In the genomic region with DNA sequence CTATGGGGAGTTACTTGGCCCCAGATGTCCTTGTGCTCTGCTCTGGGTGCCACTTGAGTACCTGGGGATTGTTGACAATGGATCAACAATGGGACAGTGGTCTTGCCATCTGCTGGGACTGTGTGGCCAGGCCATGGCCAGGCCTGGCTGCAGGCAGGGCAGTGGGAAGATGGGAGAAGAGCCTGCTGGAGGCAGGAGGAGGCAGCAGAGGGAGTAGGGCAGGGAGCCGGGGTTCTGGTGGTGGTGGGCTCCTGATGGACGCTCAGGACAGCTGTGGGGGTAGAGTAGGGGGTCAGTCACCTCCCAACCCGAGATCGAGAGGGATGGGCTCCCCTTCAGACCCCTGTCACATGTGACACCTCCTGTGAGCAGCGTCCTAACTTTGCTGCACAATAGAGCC, we compare ENCODE assay signal across 15 cellular contexts.
"Had no signal": no experiment of that assay in that cellular context is flagged by ENCODE, and none has a peak within 500 bp of the region (broad histone marks: within the 10 kb centered on the region; RNA-seq: fewer than 3 reads in every experiment).

No MANE protein-coding gene starts in this region.

- H3K4me3 Mint-ChIP-seq: activated CD8-positive, alpha-beta T cell treated with anti-CD3 and anti-CD28 coated beads, Interleukin-2, amount 10 ng/mL, durations not matched to agents 7 days and 5 days; activated T-helper 1 cell treated with anti-CD3 and anti-CD28 coated beads, Interleukin-12 subunit alpha, Interleukin-12 subunit beta, Interleukin-2, Interleukin-4 antibody, amounts not matched to agents 30 ng/mL and 10 ng/mL and 1 ng/mL, durations not matched to agents 14 hours and 24 hours and 36 hours; effector memory CD8-positive, alpha-beta T cell; naive thymus-derived CD4-positive, alpha-beta T cell; stimulated activated naive CD8-positive, alpha-beta T cell treated with anti-CD3 and anti-CD28 coated beads, Interleukin-15, Interleukin-2, amounts not matched to agents 100 ng/mL and 50 ng/mL, for 24 hours; T-cell had no signal

- H3K27ac Mint-ChIP-seq: activated CD8-positive, alpha-beta T cell treated with anti-CD3 and anti-CD28 coated beads, Interleukin-2, amount 10 ng/mL, durations not matched to agents 7 days and 5 days; activated T-helper 1 cell treated with anti-CD3 and anti-CD28 coated beads, Interleukin-12 subunit alpha, Interleukin-12 subunit beta, Interleukin-2, Interleukin-4 antibody, amounts not matched to agents 30 ng/mL and 10 ng/mL and 1 ng/mL, durations not matched to agents 14 hours and 24 hours and 36 hours; effector memory CD8-positive, alpha-beta T cell; naive thymus-derived CD4-positive, alpha-beta T cell; stimulated activated naive CD8-positive, alpha-beta T cell treated with anti-CD3 and anti-CD28 coated beads, Interleukin-15, Interleukin-2, amounts not matched to agents 100 ng/mL and 50 ng/mL, for 24 hours; T-cell had no signal

- H3K27ac ChIP-seq: cardiac muscle cell, epithelial cell of prostate, testis, VCaP had no signal

- ATAC-seq: activated CD8-positive, alpha-beta T cell treated with anti-CD3 and anti-CD28 coated beads, Interleukin-2, amount 10 ng/mL, durations not matched to agents 7 days and 5 days; effector memory CD8-positive, alpha-beta T cell; naive thymus-derived CD4-positive, alpha-beta T cell; T-cell had no signal

- H3K4me3 ChIP-seq: cardiac muscle cell, testis had no signal

- H3K4me1 Mint-ChIP-seq: T-cell had no signal

- H3K36me3 Mint-ChIP-seq: naive thymus-derived CD4-positive, alpha-beta T cell; T-cell had no signal

- H3K9me3 Mint-ChIP-seq: activated T-helper 1 cell treated with anti-CD3 and anti-CD28 coated beads, Interleukin-12 subunit alpha, Interleukin-12 subunit beta, Interleukin-2, Interleukin-4 antibody, amounts not matched to agents 30 ng/mL and 10 ng/mL and 1 ng/mL, durations not matched to agents 14 hours and 24 hours and 36 hours; effector memory CD8-positive, alpha-beta T cell; naive thymus-derived CD4-positive, alpha-beta T cell; stimulated activated naive CD8-positive, alpha-beta T cell treated with anti-CD3 and anti-CD28 coated beads, Interleukin-15, Interleukin-2, amounts not matched to agents 100 ng/mL and 50 ng/mL, for 24 hours; T-cell had no signal

- H3K27me3 ChIP-seq: cardiac muscle cell, testis had no signal

- H3K27me3 Mint-ChIP-seq: progenitor cell of endocrine pancreas had no signal

- H3K9me3 ChIP-seq: testis had no signal

- DNase-seq: activated CD4-positive, alpha-beta T cell treated with anti-CD3 and anti-CD28 coated beads for 4 hours; activated CD8-positive, alpha-beta T cell treated with anti-CD3 and anti-CD28 coated beads, Interleukin-2, amount 10 ng/mL, durations not matched to agents 7 days and 5 days; activated naive CD4-positive, alpha-beta T cell; effector memory CD8-positive, alpha-beta T cell; naive thymus-derived CD4-positive, alpha-beta T cell; nucleus accumbens; stimulated activated CD4-positive, alpha-beta T cell treated with anti-CD3 and anti-CD28 coated beads, Interleukin-4, amount 100 ng/mL, for 1 hour; T-cell; testis had no signal
